1 cellular context compared by ENCODE assay signal in the genomic region with DNA sequence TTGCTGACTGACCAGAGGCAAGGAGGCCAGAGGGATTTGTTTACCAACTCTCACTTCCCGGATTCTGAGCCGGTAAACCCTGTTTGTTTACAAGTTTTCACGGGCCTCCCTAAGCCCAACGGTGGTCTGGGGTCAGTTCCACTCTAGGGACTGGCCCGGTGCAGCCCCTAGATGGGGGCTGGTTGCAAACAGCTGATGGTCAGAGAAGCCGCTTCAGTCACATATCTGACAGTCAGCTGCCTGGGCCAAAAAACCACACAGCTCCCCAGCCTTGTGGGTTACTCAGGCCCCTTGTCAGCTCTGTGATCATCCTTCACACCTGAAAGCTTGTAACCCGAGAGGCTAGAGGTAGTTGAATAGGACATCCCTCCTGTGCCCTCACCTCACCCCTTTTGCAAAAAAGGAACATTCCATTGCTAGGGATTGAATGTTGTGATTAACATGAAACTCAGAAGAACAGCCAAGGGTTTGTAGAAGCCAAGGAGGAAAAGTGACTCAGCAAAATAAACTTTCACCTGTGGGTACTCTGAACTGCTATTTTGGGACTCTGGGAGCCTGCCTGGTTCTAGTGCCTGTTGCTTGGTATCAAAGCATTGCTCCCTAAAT.
TF ChIP-seq lines count a peak whose summit lies in the region.

No MANE protein-coding gene starts in this region.

TF ChIP-seq in GM12878, 131 proteins besides CTCF, POLR2A, EP300 and RAD21 (continued from another document):
- TF ChIP-seq, protein P1, sequence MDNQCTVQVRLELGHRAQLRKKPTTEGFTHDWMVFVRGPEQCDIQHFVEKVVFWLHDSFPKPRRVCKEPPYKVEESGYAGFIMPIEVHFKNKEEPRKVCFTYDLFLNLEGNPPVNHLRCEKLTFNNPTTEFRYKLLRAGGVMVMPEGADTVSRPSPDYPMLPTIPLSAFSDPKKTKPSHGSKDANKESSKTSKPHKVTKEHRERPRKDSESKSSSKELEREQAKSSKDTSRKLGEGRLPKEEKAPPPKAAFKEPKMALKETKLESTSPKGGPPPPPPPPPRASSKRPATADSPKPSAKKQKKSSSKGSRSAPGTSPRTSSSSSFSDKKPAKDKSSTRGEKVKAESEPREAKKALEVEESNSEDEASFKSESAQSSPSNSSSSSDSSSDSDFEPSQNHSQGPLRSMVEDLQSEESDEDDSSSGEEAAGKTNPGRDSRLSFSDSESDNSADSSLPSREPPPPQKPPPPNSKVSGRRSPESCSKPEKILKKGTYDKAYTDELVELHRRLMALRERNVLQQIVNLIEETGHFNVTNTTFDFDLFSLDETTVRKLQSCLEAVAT (IDR thresholded peaks at IDR 0.05), result peak; percentile 99
- no peak for TF ChIP-seq HDGF (IDR thresholded peaks at IDR 0.05)
- peak; percentile 44; the same call in 1 of the 2 replicates for TF ChIP-seq MXI1 (IDR thresholded peaks at IDR 0.05; ENCODE audit: low read depth, low read length)
- TF ChIP-seq TBL1XR1 (IDR thresholded peaks at IDR 0.05; ENCODE audit: low read depth, low read length), result no peak
- TF ChIP-seq RCOR1 (conservative IDR thresholded peaks at IDR 0.05; ENCODE audit: low read depth, low read length), result 0 out of 2 replicates have a peak, but pooled peaks have one; percentile 51
- TF ChIP-seq HDAC2 (IDR thresholded peaks at IDR 0.05), result no peak
- peak; percentile 83 for TF ChIP-seq BACH1 (IDR thresholded peaks at IDR 0.05; ENCODE audit: borderline replicate concordance)
- TF ChIP-seq SIN3A (IDR thresholded peaks at IDR 0.05; ENCODE audit: low read depth, low read length), result 0 out of 2 replicates have a peak, but pooled peaks have one; percentile 44
- TF ChIP-seq BHLHE40 (IDR thresholded peaks at IDR 0.05; ENCODE audit: borderline replicate concordance in 1 of 2, low read depth in 2 of 2, low read length in 1 of 2), result peak; percentile 18 to 23; a peak in 1 of 4 replicates
- 0 out of 2 replicates have a peak, but pooled peaks have one; percentile 15 for TF ChIP-seq ZNF384 (IDR thresholded peaks at IDR 0.05; ENCODE audit: borderline replicate concordance, low read depth, low read length)
- peak; percentile 67 for TF ChIP-seq RUNX3 (IDR thresholded peaks at IDR 0.05; ENCODE audit: low read length)
